10 cellular contexts compared by ENCODE assay signal in genomic region chr2:15965564-15966019, GRCh38. TPM values are rescaled to one million over a fixed set of nuclear protein-coding genes. Genes with fewer than 3 reads are reported as not detected.
DNase-seq lines count a peak whose midpoint lies in the region; ATAC-seq and TF ChIP-seq lines count a peak whose summit lies in the region.
"Had no signal": no experiment of that assay in that cellular context is flagged by ENCODE, and none has a peak within 500 bp of the region (broad histone marks: within the 10 kb centered on the region; RNA-seq: fewer than 3 reads in every experiment).

No MANE protein-coding gene starts in this region.

- TF ChIP-seq CTCF in GM20000 (IDR thresholded peaks at IDR 0.05; ENCODE audit: extremely low read depth, missing control alignments): no peak

- ATAC-seq in T-cell (replicated peaks in 1 of 4): peak; percentile 64 to 90 (median 80)
- ATAC-seq in naive thymus-derived CD4-positive, alpha-beta T cell: peak; percentile 74
- peak; percentile 47 for ATAC-seq in stimulated activated effector memory CD8-positive, alpha-beta T cell treated with anti-CD3 and anti-CD28 coated beads, Interleukin-12 subunit alpha, Interleukin-12 subunit beta, amount 100 ng/mL, for 72 hours
- ATAC-seq in GM19324 (IDR thresholded peaks at IDR 0.05; ENCODE audit: low FRiP score, unreplicated experiment): no peak
- no peak for ATAC-seq in HG03045 (IDR thresholded peaks at IDR 0.05; ENCODE audit: unreplicated experiment)

- intact Hi-C loops in naive thymus-derived CD4-positive, alpha-beta T cell (cut with micrococcal nuclease): loop anchor here in 1 of 2 donors (1.0 kb wide), 1 partner anchor 22 kb away; no protein-coding TSS in a partner anchor

- H3K36me3 ChIP-seq in naive thymus-derived CD4-positive, alpha-beta T cell (ENCODE audit: control insufficient read depth in 2 of 3, insufficient read depth in 3 of 3, low read length in 3 of 3): no peaks in the 10 kb centered on the region

- CTCF ChIA-PET in T-cell (lab: Charles Lee): interaction anchor here in 1 of 2 donors (1.5 kb wide), 1 partner anchor 26 kb away, joined by 5 read pairs; no protein-coding TSS in a partner anchor
- CTCF ChIA-PET in naive thymus-derived CD4-positive, alpha-beta T cell (lab: Charles Lee): interaction anchor here (0.8 to 2.3 kb wide), 3 partner anchors 10 to 26 kb away, joined by 3 to 10 read pairs (median 5); partner anchors contain the start of gene MYCN

- no peaks in the 10 kb centered on the region for H3K9me3 Mint-ChIP-seq in T-cell
- peaks cover 0 to 4% (median 0%) of the 10 kb centered on the region in 11 donors for H3K9me3 Mint-ChIP-seq in naive thymus-derived CD4-positive, alpha-beta T cell
- H3K9me3 Mint-ChIP-seq in stimulated activated effector memory CD8-positive, alpha-beta T cell treated with anti-CD3 and anti-CD28 coated beads, Interleukin-12 subunit alpha, Interleukin-12 subunit beta, amount 100 ng/mL, for 72 hours: peaks cover 3% of the 10 kb centered on the region

- H3K4me3 Mint-ChIP-seq in T-cell: peak overlapping the region; percentile 17 to 83 (median 50)
- H3K4me3 Mint-ChIP-seq in naive thymus-derived CD4-positive, alpha-beta T cell: peak overlapping the region; percentile 14 to 88 (median 76)
- no peak overlapping the region for H3K4me3 Mint-ChIP-seq in stimulated activated effector memory CD8-positive, alpha-beta T cell treated with anti-CD3 and anti-CD28 coated beads, Interleukin-12 subunit alpha, Interleukin-12 subunit beta, amount 100 ng/mL, for 72 hours

- DNase-seq in T-cell: peak in 26 of 34 experiments; percentile 6 to 43 (median 21)
- DNase-seq in activated T-cell treated with anti-CD3 and anti-CD28 coated beads, Interleukin-2, amount 50 U/mL, for 1 hour: peak; percentile 40
- DNase-seq in naive thymus-derived CD4-positive, alpha-beta T cell: peak in 8 of 9 donors; percentile 23 to 49 (median 40)
- no peak for DNase-seq in stimulated activated effector memory CD8-positive, alpha-beta T cell treated with anti-CD3 and anti-CD28 coated beads, Interleukin-12 subunit alpha, Interleukin-12 subunit beta, amount 100 ng/mL, for 72 hours (ENCODE audit: low spot score in 2 of 2)
- no peak for DNase-seq in OCI-M1 (lab: John Stamatoyannopoulos, UW)
- DNase-seq in GM20000 (ENCODE audit: low spot score): no peak
- DNase-seq: activated gamma-delta T cell treated with Interleukin-2 at 50 U/mL for 16 hours, NCI-H1436 treated with DMSO at 0.1 percent for 48 hours had no signal

- H3K27me3 ChIP-seq in naive thymus-derived CD4-positive, alpha-beta T cell (ENCODE audit: control insufficient read depth in 2 of 2, insufficient read depth in 2 of 2, low read length in 2 of 2): no peaks in the 10 kb centered on the region

- H3K4me1 Mint-ChIP-seq in T-cell: peaks cover 36 to 49% (median 42%) of the 10 kb centered on the region in 3 donors
- peaks cover 17 to 63% (median 48%) of the 10 kb centered on the region in 7 donors for H3K4me1 Mint-ChIP-seq in naive thymus-derived CD4-positive, alpha-beta T cell
- H3K4me1 Mint-ChIP-seq in stimulated activated effector memory CD8-positive, alpha-beta T cell treated with anti-CD3 and anti-CD28 coated beads, Interleukin-12 subunit alpha, Interleukin-12 subunit beta, amount 100 ng/mL, for 72 hours: peaks cover 8% of the 10 kb centered on the region

- peak overlapping the region; percentile 66 to 84 for H3K27ac Mint-ChIP-seq in T-cell
- peak overlapping the region; percentile 49 to 95 (median 88) for H3K27ac Mint-ChIP-seq in naive thymus-derived CD4-positive, alpha-beta T cell
- peak overlapping the region; percentile 32 for H3K27ac Mint-ChIP-seq in stimulated activated effector memory CD8-positive, alpha-beta T cell treated with anti-CD3 and anti-CD28 coated beads, Interleukin-12 subunit alpha, Interleukin-12 subunit beta, amount 100 ng/mL, for 72 hours

- no peaks in the 10 kb centered on the region for H3K36me3 Mint-ChIP-seq in T-cell
- H3K36me3 Mint-ChIP-seq in naive thymus-derived CD4-positive, alpha-beta T cell: no peaks in the 10 kb centered on the region
- no peaks in the 10 kb centered on the region for H3K36me3 Mint-ChIP-seq in stimulated activated effector memory CD8-positive, alpha-beta T cell treated with anti-CD3 and anti-CD28 coated beads, Interleukin-12 subunit alpha, Interleukin-12 subunit beta, amount 100 ng/mL, for 72 hours

- H3K4me3 ChIP-seq in naive thymus-derived CD4-positive, alpha-beta T cell (ENCODE audit: low read length): peak overlapping the region; percentile 29

- H3K27ac ChIP-seq in naive thymus-derived CD4-positive, alpha-beta T cell (ENCODE audit: low read depth, low read length): peak overlapping the region; percentile 45

- no peaks in the 10 kb centered on the region for H3K27me3 Mint-ChIP-seq in T-cell
- peaks cover 0 to 8% (median 0%) of the 10 kb centered on the region in 5 donors for H3K27me3 Mint-ChIP-seq in naive thymus-derived CD4-positive, alpha-beta T cell

- H3K9me3 ChIP-seq in naive thymus-derived CD4-positive, alpha-beta T cell (ENCODE audit: control insufficient read depth in 2 of 3, low read length in 3 of 3): no peaks in the 10 kb centered on the region

- POLR2A ChIA-PET in T-cell (lab: Charles Lee): no interaction called here
- POLR2A ChIA-PET in naive thymus-derived CD4-positive, alpha-beta T cell (lab: Charles Lee): interaction anchor here (0.6 to 2.3 kb wide), 8 partner anchors 10 to 114 kb away, joined by 3 to 15 read pairs (median 4); no protein-coding TSS in a partner anchor

- peaks cover 10 to 23% of the 10 kb centered on the region in 2 donors for H3K4me1 ChIP-seq in naive thymus-derived CD4-positive, alpha-beta T cell (ENCODE audit: control insufficient read depth in 2 of 2, insufficient read depth in 2 of 2, low read length in 2 of 2)

RNA-seq across cellular contexts. Expression of gene MYCN, which starts 25.2 kb away (rescaled TPM):
- total RNA-seq in T-cell: 1 to 10 TPM in 3 of 5 donors, under 1 TPM in 2; 0.25 to 1.5 (median 1.3) TPM
- total RNA-seq in naive thymus-derived CD4-positive, alpha-beta T cell: 1 to 10 TPM in 1 of 5 experiments, under 1 TPM in 3, not detected in 1; 0.21 to 2.3 (median 0.47) TPM
- not detected for polyA plus RNA-seq in naive thymus-derived CD4-positive, alpha-beta T cell

Comparison
In these comparisons a context has a peak if more than half of its experiments do, and no peak if none do; other contexts are left out.
1. ATAC-seq: peak in T-cell (4 of 4), naive thymus-derived CD4-positive, alpha-beta T cell (single experiment) and stimulated activated effector memory CD8-positive, alpha-beta T cell treated with anti-CD3 and anti-CD28 coated beads, Interleukin-12 subunit alpha, Interleukin-12 subunit beta, amount 100 ng/mL, for 72 hours (single experiment); none in GM19324 (single experiment) and HG03045 (single experiment).
2. DNase-seq: peak in T-cell (26 of 34), activated T-cell treated with anti-CD3 and anti-CD28 coated beads, Interleukin-2, amount 50 U/mL, for 1 hour (single experiment) and naive thymus-derived CD4-positive, alpha-beta T cell (8 of 9); none in stimulated activated effector memory CD8-positive, alpha-beta T cell treated with anti-CD3 and anti-CD28 coated beads, Interleukin-12 subunit alpha, Interleukin-12 subunit beta, amount 100 ng/mL, for 72 hours (0 of 2), OCI-M1 (single experiment) and GM20000 (single experiment).
3. H3K27ac Mint-ChIP-seq: peak in every context shown above with its lines; median percentile 88 in naive thymus-derived CD4-positive, alpha-beta T cell; 75 in T-cell; 32 in stimulated activated effector memory CD8-positive, alpha-beta T cell treated with anti-CD3 and anti-CD28 coated beads, Interleukin-12 subunit alpha, Interleukin-12 subunit beta, amount 100 ng/mL, for 72 hours.